In genomic region chr11:10204021-10204420, GRCh38 we compare ENCODE assay signal across 1 cellular context.
TF ChIP-seq lines count a peak whose summit lies in the region.

No MANE protein-coding gene starts in this region.

TF ChIP-seq in K562, 482 proteins besides CTCF, POLR2A, EP300 and RAD21 (continued from another document):
- TF ChIP-seq ZBTB7A (IDR thresholded peaks at IDR 0.05; ENCODE audit: borderline replicate concordance, control insufficient read depth, low read depth, low read length) (no peak), ZNF764 (CRISPR knock-in tag; IDR thresholded peaks at IDR 0.05; ENCODE audit: low read depth) (no peak), ZNF143 (CRISPR knock-in tag; IDR thresholded peaks at IDR 0.05) (no peak)
